10 cellular contexts compared by ENCODE assay signal in genomic region chr12:122750781-122751515, GRCh38. TPM values are rescaled to one million over a fixed set of nuclear protein-coding genes. Genes with fewer than 3 reads are reported as not detected.
DNase-seq lines count a peak whose midpoint lies in the region; ATAC-seq and TF ChIP-seq lines count a peak whose summit lies in the region.
"Not testable (repeated sequence)": the region's sequence is repeated elsewhere in the genome, so short reads cannot be mapped to it uniquely, and the experiment has no call there.
"Had no signal": no experiment of that assay in that cellular context is flagged by ENCODE, and none has a peak within 500 bp of the region (broad histone marks: within the 10 kb centered on the region; RNA-seq: fewer than 3 reads in every experiment).

No MANE protein-coding gene starts in this region.

- H3K27ac Mint-ChIP-seq in T-cell: peak overlapping the region; percentile 76 to 99
- H3K27ac Mint-ChIP-seq in activated T-helper 2 cell treated with anti-CD3 and anti-CD28 coated beads, Interferon-gamma antibody, Interleukin-2, Interleukin-4, amounts not matched to agents 10 μg/mL and 5 μg/mL and 100 μg/mL, durations not matched to agents 14 hours and 24 hours and 36 hours: not testable (repeated sequence)
- peak overlapping the region in 9 of 10 donors; percentile 83 to 99 (median 91) for H3K27ac Mint-ChIP-seq in naive thymus-derived CD8-positive, alpha-beta T cell

- H3K36me3 Mint-ChIP-seq in T-cell: peaks cover 19% of the 10 kb centered on the region
- H3K36me3 Mint-ChIP-seq in activated T-helper 2 cell treated with anti-CD3 and anti-CD28 coated beads, Interferon-gamma antibody, Interleukin-2, Interleukin-4, amounts not matched to agents 10 μg/mL and 5 μg/mL and 100 μg/mL, durations not matched to agents 14 hours and 24 hours and 36 hours (ENCODE audit: low read depth): peaks cover 30% of the 10 kb centered on the region
- peaks cover 0 to 24% (median 1%) of the 10 kb centered on the region in 3 donors for H3K36me3 Mint-ChIP-seq in naive thymus-derived CD8-positive, alpha-beta T cell

- peaks cover 35 to 39% (median 35%) of the 10 kb centered on the region in 3 donors for H3K4me1 Mint-ChIP-seq in T-cell
- peaks cover 31% of the 10 kb centered on the region for H3K4me1 Mint-ChIP-seq in activated T-helper 2 cell treated with anti-CD3 and anti-CD28 coated beads, Interferon-gamma antibody, Interleukin-2, Interleukin-4, amounts not matched to agents 10 μg/mL and 5 μg/mL and 100 μg/mL, durations not matched to agents 14 hours and 24 hours and 36 hours (ENCODE audit: low read depth)
- peaks cover 14 to 39% (median 36%) of the 10 kb centered on the region in 4 donors for H3K4me1 Mint-ChIP-seq in naive thymus-derived CD8-positive, alpha-beta T cell

- peak overlapping the region; percentile 42; the same call in 1 of the 2 replicates for H3K4me3 ChIP-seq in GM08714 (ENCODE audit: low read length)
- not testable (repeated sequence) for H3K4me3 ChIP-seq in esophagus squamous epithelium

- H3K4me3 Mint-ChIP-seq in T-cell: peak overlapping the region; percentile 90 to 94 (median 92)
- peak overlapping the region; percentile 89 for H3K4me3 Mint-ChIP-seq in activated T-helper 2 cell treated with anti-CD3 and anti-CD28 coated beads, Interferon-gamma antibody, Interleukin-2, Interleukin-4, amounts not matched to agents 10 μg/mL and 5 μg/mL and 100 μg/mL, durations not matched to agents 14 hours and 24 hours and 36 hours (ENCODE audit: low read depth)
- H3K4me3 Mint-ChIP-seq in naive thymus-derived CD8-positive, alpha-beta T cell: peak overlapping the region in 9 of 10 donors; percentile 68 to 98 (median 96)

- peak overlapping the region in 3 of 4 donors; percentile 41 to 92 (median 80) for H3K27ac ChIP-seq in esophagus squamous epithelium

- POLR2A ChIA-PET in T-cell (lab: Charles Lee); naive thymus-derived CD8-positive, alpha-beta T cell (lab: Charles Lee): not testable (repeated sequence)

- H3K36me3 ChIP-seq in esophagus squamous epithelium: peaks cover 3 to 22% (median 9%) of the 10 kb centered on the region in 3 donors

- ATAC-seq in T-cell (replicated peaks in 1 of 4); naive thymus-derived CD8-positive, alpha-beta T cell: not testable (repeated sequence)

- intact Hi-C loops in activated T-helper 2 cell treated with anti-CD3 and anti-CD28 coated beads, Interferon-gamma antibody, Interleukin-2, Interleukin-4, amounts not matched to agents 10 μg/mL and 5 μg/mL and 100 μg/mL, durations not matched to agents 14 hours and 24 hours and 36 hours (cut with micrococcal nuclease): not testable (repeated sequence)
- intact Hi-C loops in esophagus squamous epithelium (cut with DNase I): loop anchor here (5.0 kb wide), 1 partner anchor 109 kb away; no protein-coding TSS in a partner anchor

- H3K27me3 ChIP-seq in esophagus squamous epithelium: not testable (repeated sequence)

- 83% methylated on average over 16 to 17 of the region's 17 CpGs for WGBS in esophagus squamous epithelium, 2 donors

- not testable (repeated sequence) for TF ChIP-seq CTCF in esophagus squamous epithelium (IDR thresholded peaks at IDR 0.05)

- H3K4me1 ChIP-seq in esophagus squamous epithelium: peaks cover 14 to 72% (median 15%) of the 10 kb centered on the region in 3 donors

- not testable (repeated sequence) for TF ChIP-seq POLR2A in esophagus squamous epithelium (IDR thresholded peaks at IDR 0.05)

- H3K9me3 ChIP-seq in esophagus squamous epithelium: not testable (repeated sequence)

- H3K27me3 Mint-ChIP-seq in T-cell; activated T-helper 2 cell treated with anti-CD3 and anti-CD28 coated beads, Interferon-gamma antibody, Interleukin-2, Interleukin-4, amounts not matched to agents 10 μg/mL and 5 μg/mL and 100 μg/mL, durations not matched to agents 14 hours and 24 hours and 36 hours (ENCODE audit: low read depth); naive thymus-derived CD8-positive, alpha-beta T cell: not testable (repeated sequence)

- H3K9me3 Mint-ChIP-seq in T-cell; activated T-helper 2 cell treated with anti-CD3 and anti-CD28 coated beads, Interferon-gamma antibody, Interleukin-2, Interleukin-4, amounts not matched to agents 10 μg/mL and 5 μg/mL and 100 μg/mL, durations not matched to agents 14 hours and 24 hours and 36 hours; naive thymus-derived CD8-positive, alpha-beta T cell: not testable (repeated sequence)

- CTCF ChIA-PET in T-cell (lab: Charles Lee): not testable (repeated sequence)

- DNase-seq in T-cell; activated T-helper 2 cell treated with anti-CD3 and anti-CD28 coated beads, Interferon-gamma antibody, Interleukin-2, Interleukin-4, amounts not matched to agents 10 μg/mL and 5 μg/mL and 100 μg/mL, durations not matched to agents 14 hours and 24 hours and 36 hours (ENCODE audit: low spot score); esophagus squamous epithelium (lab: John Stamatoyannopoulos, UW); naive thymus-derived CD8-positive, alpha-beta T cell: not testable (repeated sequence)
- peak; percentile 36 for DNase-seq in ureter (ENCODE audit: low spot score)

RNA-seq across cellular contexts. Expression of gene DENR, which starts 1.7 kb away (rescaled TPM):
- total RNA-seq in T-cell (10 to 100 TPM; 36.6 to 50.6 (median 44.7) TPM), esophagus squamous epithelium (10 to 100 TPM; 23.3 to 40.1 (median 32.3) TPM), ureter (44.1 TPM)
- 76.7 and 79.6 TPM in 2 replicates for total RNA-seq in activated T-helper 2 cell treated with anti-CD3 and anti-CD28 coated beads, Interferon-gamma antibody, Interleukin-2, Interleukin-4, amounts not matched to agents 10 μg/mL and 5 μg/mL and 100 μg/mL, durations not matched to agents 14 hours and 24 hours and 36 hours
- total RNA-seq in naive thymus-derived CD8-positive, alpha-beta T cell: 10 to 100 TPM; 51.6 to 52.6 TPM
- polyA plus RNA-seq in naive thymus-derived CD8-positive, alpha-beta T cell: 10 to 100 TPM; 68.0 to 79.9 (median 78.3) TPM

RNA-seq across cellular contexts. Expression of gene HCAR1, which starts 20.3 kb away (rescaled TPM):
- total RNA-seq in T-cell: under 1 TPM in 2 of 5 donors, not detected in 3; 0.06 to 0.19 TPM
- 2.6 and 2.8 TPM in 2 replicates for total RNA-seq in activated T-helper 2 cell treated with anti-CD3 and anti-CD28 coated beads, Interferon-gamma antibody, Interleukin-2, Interleukin-4, amounts not matched to agents 10 μg/mL and 5 μg/mL and 100 μg/mL, durations not matched to agents 14 hours and 24 hours and 36 hours
- under 1 TPM in 1 of 4 donors, not detected in 3; 0.23 TPM for total RNA-seq in esophagus squamous epithelium
- not detected for total RNA-seq in naive thymus-derived CD8-positive, alpha-beta T cell
- polyA plus RNA-seq in naive thymus-derived CD8-positive, alpha-beta T cell: not detected
- total RNA-seq in ureter: 16.3 TPM
- total RNA-seq: chondrocyte had no signal

RNA-seq across cellular contexts. Expression of gene CCDC62, which starts 23.4 kb away (rescaled TPM):
- total RNA-seq in T-cell (1 to 10 TPM in 2 of 5 donors, under 1 TPM in 3; 0.70 to 1.5 (median 0.90) TPM), esophagus squamous epithelium (under 1 TPM in 2 of 4 donors, not detected in 2; 0.13 to 0.76 TPM), ureter (0.36 TPM)
- total RNA-seq in activated T-helper 2 cell treated with anti-CD3 and anti-CD28 coated beads, Interferon-gamma antibody, Interleukin-2, Interleukin-4, amounts not matched to agents 10 μg/mL and 5 μg/mL and 100 μg/mL, durations not matched to agents 14 hours and 24 hours and 36 hours: 0.39 and 0.62 TPM in 2 replicates
- 1 to 10 TPM; 2.0 TPM for total RNA-seq in naive thymus-derived CD8-positive, alpha-beta T cell
- polyA plus RNA-seq in naive thymus-derived CD8-positive, alpha-beta T cell: under 1 TPM; 0.25 to 0.44 (median 0.42) TPM

RNA-seq across cellular contexts. Expression of gene HCAR3, which starts 34.3 kb away (rescaled TPM):
- total RNA-seq in T-cell (not detected), esophagus squamous epithelium (10 to 100 TPM in 2 of 4 donors, 1 to 10 TPM in 2; 4.7 to 18.8 (median 10.5) TPM), ureter (12.3 TPM)
- 0.34 and 0.46 TPM in 2 replicates for total RNA-seq in activated T-helper 2 cell treated with anti-CD3 and anti-CD28 coated beads, Interferon-gamma antibody, Interleukin-2, Interleukin-4, amounts not matched to agents 10 μg/mL and 5 μg/mL and 100 μg/mL, durations not matched to agents 14 hours and 24 hours and 36 hours
- total RNA-seq in naive thymus-derived CD8-positive, alpha-beta T cell: not detected
- not detected for polyA plus RNA-seq in naive thymus-derived CD8-positive, alpha-beta T cell
- total RNA-seq: chondrocyte, frontal cortex, HT1080 had no signal

RNA-seq across cellular contexts. Expression of gene HCAR2, which starts 47.8 kb away (rescaled TPM):
- total RNA-seq in T-cell: under 1 TPM in 1 of 5 donors, not detected in 4; 0.23 TPM
- total RNA-seq in activated T-helper 2 cell treated with anti-CD3 and anti-CD28 coated beads, Interferon-gamma antibody, Interleukin-2, Interleukin-4, amounts not matched to agents 10 μg/mL and 5 μg/mL and 100 μg/mL, durations not matched to agents 14 hours and 24 hours and 36 hours: 0.16 TPM in 2 replicates
- 10 to 100 TPM; 12.0 to 24.1 (median 17.7) TPM for total RNA-seq in esophagus squamous epithelium
- total RNA-seq in naive thymus-derived CD8-positive, alpha-beta T cell: not detected
- not detected for polyA plus RNA-seq in naive thymus-derived CD8-positive, alpha-beta T cell
- total RNA-seq in ureter: 10.4 TPM
- total RNA-seq: chondrocyte, HT1080, temporal lobe had no signal
